In genomic region chr5:89297111-89297510, GRCh38 we compare ENCODE assay signal across 23 cellular contexts.
DNase-seq lines count a peak whose midpoint lies in the region; ATAC-seq and TF ChIP-seq lines count a peak whose summit lies in the region.
"Had no signal": no experiment of that assay in that cellular context is flagged by ENCODE, and none has a peak within 500 bp of the region (broad histone marks: within the 10 kb centered on the region; RNA-seq: fewer than 3 reads in every experiment).

No MANE protein-coding gene starts in this region.

- no peaks in the 10 kb centered on the region for H3K36me3 Mint-ChIP-seq in activated CD8-positive, alpha-beta T cell treated with anti-CD3 and anti-CD28 coated beads for 36 hours (ENCODE audit: low read depth)
- H3K36me3 Mint-ChIP-seq in activated CD8-positive, alpha-beta T cell treated with anti-CD3 and anti-CD28 coated beads, Interleukin-2, amount 10 ng/mL, durations not matched to agents 7 days and 5 days (ENCODE audit: low read depth): no peaks in the 10 kb centered on the region

- POLR2A ChIA-PET in activated CD8-positive, alpha-beta T cell treated with anti-CD3 and anti-CD28 coated beads for 36 hours (lab: Charles Lee): no interaction called here
- POLR2A ChIA-PET in activated CD8-positive, alpha-beta T cell treated with anti-CD3 and anti-CD28 coated beads, Interleukin-2, amount 10 ng/mL, durations not matched to agents 7 days and 5 days (lab: Charles Lee): no interaction called here

- H3K4me3 Mint-ChIP-seq in activated CD8-positive, alpha-beta T cell treated with anti-CD3 and anti-CD28 coated beads for 36 hours: no peak overlapping the region
- H3K4me3 Mint-ChIP-seq in activated CD8-positive, alpha-beta T cell treated with anti-CD3 and anti-CD28 coated beads, Interleukin-2, amount 10 ng/mL, durations not matched to agents 7 days and 5 days: no peak overlapping the region
- H3K4me3 Mint-ChIP-seq: B cell, HFFc6 had no signal

- CTCF ChIA-PET in activated CD8-positive, alpha-beta T cell treated with anti-CD3 and anti-CD28 coated beads for 36 hours (lab: Charles Lee): no interaction called here
- CTCF ChIA-PET in activated CD8-positive, alpha-beta T cell treated with anti-CD3 and anti-CD28 coated beads, Interleukin-2, amount 10 ng/mL, durations not matched to agents 7 days and 5 days (lab: Charles Lee): no interaction called here

- ATAC-seq in activated CD8-positive, alpha-beta T cell treated with anti-CD3 and anti-CD28 coated beads for 36 hours: peak; percentile 85
- ATAC-seq in activated CD8-positive, alpha-beta T cell treated with anti-CD3 and anti-CD28 coated beads, Interleukin-2, amount 10 ng/mL, durations not matched to agents 7 days and 5 days: no peak
- peak; percentile 31 for ATAC-seq in GM18858 (IDR thresholded peaks at IDR 0.05; ENCODE audit: unreplicated experiment)
- peak; percentile 47 for ATAC-seq in HG02981 (IDR thresholded peaks at IDR 0.05; ENCODE audit: unreplicated experiment)
- no peak for ATAC-seq in GM19397 (IDR thresholded peaks at IDR 0.05; ENCODE audit: unreplicated experiment)
- ATAC-seq in lower lobe of right lung: no peak
- ATAC-seq: HepG2 had no signal

- TF ChIP-seq CTCF in activated CD8-positive, alpha-beta T cell treated with anti-CD3 and anti-CD28 coated beads for 36 hours (IDR thresholded peaks at IDR 0.05): no peak
- TF ChIP-seq CTCF in prostate gland (IDR thresholded peaks at IDR 0.05) (no peak), lower lobe of right lung (IDR thresholded peaks at IDR 0.05) (no peak)

- H3K9me3 ChIP-seq in prostate gland: no peaks in the 10 kb centered on the region
- no peaks in the 10 kb centered on the region for H3K9me3 ChIP-seq in lower lobe of right lung
- H3K9me3 ChIP-seq: Peyer's patch, SJSA1 had no signal

- H3K27me3 ChIP-seq in prostate gland (replicated peaks; ENCODE audit: insufficient read depth): no peaks in the 10 kb centered on the region
- no peaks in the 10 kb centered on the region for H3K27me3 ChIP-seq in lower lobe of right lung (ENCODE audit: low read depth)
- H3K27me3 ChIP-seq: Peyer's patch, SJSA1 had no signal

- H3K27me3 Mint-ChIP-seq in activated CD8-positive, alpha-beta T cell treated with anti-CD3 and anti-CD28 coated beads for 36 hours: no peaks in the 10 kb centered on the region
- H3K27me3 Mint-ChIP-seq in activated CD8-positive, alpha-beta T cell treated with anti-CD3 and anti-CD28 coated beads, Interleukin-2, amount 10 ng/mL, durations not matched to agents 7 days and 5 days (ENCODE audit: low read depth): no peaks in the 10 kb centered on the region
- H3K27me3 Mint-ChIP-seq: B cell had no signal

- H3K4me1 Mint-ChIP-seq in activated CD8-positive, alpha-beta T cell treated with anti-CD3 and anti-CD28 coated beads for 36 hours (ENCODE audit: low read depth): peaks cover 2% of the 10 kb centered on the region
- no peaks in the 10 kb centered on the region for H3K4me1 Mint-ChIP-seq in activated CD8-positive, alpha-beta T cell treated with anti-CD3 and anti-CD28 coated beads, Interleukin-2, amount 10 ng/mL, durations not matched to agents 7 days and 5 days (ENCODE audit: low read depth)

- DNase-seq in activated CD8-positive, alpha-beta T cell treated with anti-CD3 and anti-CD28 coated beads for 36 hours: peak; percentile 49
- no peak for DNase-seq in activated CD8-positive, alpha-beta T cell treated with anti-CD3 and anti-CD28 coated beads, Interleukin-2, amount 10 ng/mL, durations not matched to agents 7 days and 5 days
- peak; percentile 26 for DNase-seq in stimulated activated CD8-positive, alpha-beta memory T cell treated with anti-CD3 and anti-CD28 coated beads, Interleukin-4, amount 100 ng/mL, for 48 hours
- DNase-seq in prostate gland (ENCODE audit: low spot score): no peak
- no peak for DNase-seq in lower lobe of right lung
- DNase-seq: 8988T; DMS79 treated with DMSO at 0.1 percent for 48 hours; H7; HFFc6; KBM-7; NCI-H1105 treated with DMSO at 0.1 percent for 48 hours; NCI-H187; NCI-H2107; NCI-H510A; NCI-H748 treated with DMSO at 0.1 percent for 48 hours; NK-92 treated with Interleukin-12 subunit alpha and Interleukin-12 subunit beta, amount 100 ng/mL, for 24 hours; Peyer's patch had no signal

- no peak for TF ChIP-seq POLR2A in prostate gland (IDR thresholded peaks at IDR 0.05)

- intact Hi-C loops in activated CD8-positive, alpha-beta T cell treated with anti-CD3 and anti-CD28 coated beads for 36 hours (cut with micrococcal nuclease): no loop called here
- intact Hi-C loops in prostate gland (cut with DNase I) (no loop called here), lower lobe of right lung (cut with DNase I) (no loop called here)

- H3K4me3 ChIP-seq in prostate gland: no peak overlapping the region
- no peak overlapping the region for H3K4me3 ChIP-seq in lower lobe of right lung
- H3K4me3 ChIP-seq: Peyer's patch, SJSA1 had no signal

- no peaks in the 10 kb centered on the region for H3K9me3 Mint-ChIP-seq in activated CD8-positive, alpha-beta T cell treated with anti-CD3 and anti-CD28 coated beads for 36 hours
- H3K9me3 Mint-ChIP-seq in activated CD8-positive, alpha-beta T cell treated with anti-CD3 and anti-CD28 coated beads, Interleukin-2, amount 10 ng/mL, durations not matched to agents 7 days and 5 days (ENCODE audit: insufficient read depth): no peaks in the 10 kb centered on the region
- H3K9me3 Mint-ChIP-seq: HFFc6 had no signal

- no peaks in the 10 kb centered on the region for H3K4me1 ChIP-seq in prostate gland (replicated peaks)
- no peaks in the 10 kb centered on the region for H3K4me1 ChIP-seq in lower lobe of right lung
- H3K4me1 ChIP-seq: Peyer's patch, SJSA1 had no signal

- H3K36me3 ChIP-seq in prostate gland (no peaks in the 10 kb centered on the region), lower lobe of right lung (no peaks in the 10 kb centered on the region)
- H3K36me3 ChIP-seq: Peyer's patch, SJSA1 had no signal

- WGBS in prostate gland: 91% methylated on average over 1 of the region's 1 CpG

- H3K27ac ChIP-seq in prostate gland: no peak overlapping the region
- no peak overlapping the region for H3K27ac ChIP-seq in lower lobe of right lung
- H3K27ac ChIP-seq: Peyer's patch, SJSA1 had no signal

- H3K27ac Mint-ChIP-seq in activated CD8-positive, alpha-beta T cell treated with anti-CD3 and anti-CD28 coated beads for 36 hours: no peak overlapping the region
- H3K27ac Mint-ChIP-seq in activated CD8-positive, alpha-beta T cell treated with anti-CD3 and anti-CD28 coated beads, Interleukin-2, amount 10 ng/mL, durations not matched to agents 7 days and 5 days: no peak overlapping the region
- H3K27ac Mint-ChIP-seq: B cell, HFFc6 had no signal

Comparison
In these comparisons a context has a peak if more than half of its experiments do, and no peak if none do; other contexts are left out.
1. ATAC-seq: peak in activated CD8-positive, alpha-beta T cell treated with anti-CD3 and anti-CD28 coated beads for 36 hours (single experiment), GM18858 (single experiment) and HG02981 (single experiment); none in activated CD8-positive, alpha-beta T cell treated with anti-CD3 and anti-CD28 coated beads, Interleukin-2, amount 10 ng/mL, durations not matched to agents 7 days and 5 days (single experiment), GM19397 (single experiment) and lower lobe of right lung (0 of 2).
2. DNase-seq: peak in activated CD8-positive, alpha-beta T cell treated with anti-CD3 and anti-CD28 coated beads for 36 hours (single experiment) and stimulated activated CD8-positive, alpha-beta memory T cell treated with anti-CD3 and anti-CD28 coated beads, Interleukin-4, amount 100 ng/mL, for 48 hours (single experiment); none in activated CD8-positive, alpha-beta T cell treated with anti-CD3 and anti-CD28 coated beads, Interleukin-2, amount 10 ng/mL, durations not matched to agents 7 days and 5 days (single experiment), prostate gland (single experiment) and lower lobe of right lung (single experiment).